In the genomic region with DNA sequence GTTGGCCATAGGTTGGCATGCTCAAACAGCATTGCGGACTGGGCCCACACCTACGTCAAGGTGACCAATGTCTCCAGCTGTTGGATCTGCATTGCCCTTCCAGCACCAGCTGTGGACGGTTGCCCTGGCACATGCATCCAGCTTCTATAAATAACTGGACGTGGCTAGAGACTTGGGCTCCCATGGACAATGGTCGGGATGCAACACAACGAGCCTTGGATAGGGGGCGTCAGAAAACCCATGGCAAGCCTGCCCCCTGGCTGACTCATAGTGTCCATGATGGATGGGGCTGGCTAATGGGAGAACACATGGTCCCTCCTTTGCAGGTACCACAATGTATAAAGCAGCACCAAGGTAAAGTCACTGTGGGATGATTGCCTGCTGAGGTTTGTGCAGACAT, we compare ENCODE assay signal across 17 cellular contexts.
DNase-seq lines count a peak whose midpoint lies in the region; ATAC-seq, FAIRE-seq and TF ChIP-seq lines count a peak whose summit lies in the region.
"Had no signal": no experiment of that assay in that cellular context is flagged by ENCODE, and none has a peak within 500 bp of the region (broad histone marks: within the 10 kb centered on the region; RNA-seq: fewer than 3 reads in every experiment).

No MANE protein-coding gene starts in this region.

- 80 to 89% methylated on average over 7 of the region's 7 CpGs for WGBS in heart right ventricle, 2 donors
- WGBS in mammary epithelial cell (ENCODE audit: low coverage, missing lambda C conversion rate) = 93% methylated on average over 4 of the region's 7 CpGs

- intact Hi-C loops in Right ventricle myocardium inferior (cut with DNase I) = no loop called here
- intact Hi-C loops in heart right ventricle (cut with DNase I) = no loop called here
- intact Hi-C loops in posterior vena cava (cut with DNase I) = no loop called here
- intact Hi-C loops in mammary epithelial cell (cut with micrococcal nuclease) = no loop called here

- DNase-seq in Right ventricle myocardium inferior (ENCODE audit: missing footprints) (peak; percentile 51), heart right ventricle (no peak), WTC11 (ENCODE audit: low spot score) (peak; percentile 20), posterior vena cava (ENCODE audit: low spot score) (no peak), COLO829 (ENCODE audit: low spot score) (no peak), GM12892 (ENCODE audit: insufficient read length) (no peak), mammary epithelial cell (no peak)
- DNase-seq: C1 segment of cervical spinal cord; CD4-positive, alpha-beta T cell; H7; IMR-90; KG1 had no signal

- H3K36me3 ChIP-seq in heart right ventricle (no peaks in the 10 kb centered on the region), mammary epithelial cell (ENCODE audit: insufficient read depth, low read length) (no peaks in the 10 kb centered on the region)

- no peaks in the 10 kb centered on the region for H4K20me1 ChIP-seq in mammary epithelial cell (ENCODE audit: insufficient read depth, low read length)

- no peak overlapping the region for H3K27ac Mint-ChIP-seq in WTC11
- H3K27ac Mint-ChIP-seq: B cell; CD4-positive, alpha-beta T cell had no signal

- H3K36me3 Mint-ChIP-seq in WTC11 = no peaks in the 10 kb centered on the region; the same call in 1 of the 2 replicates

- dilution Hi-C loops in mammary epithelial cell (cut with HindIII; ENCODE audit: low sequenced_read_pairs) = no loop called here

- no peaks in the 10 kb centered on the region for H3K27me3 Mint-ChIP-seq in WTC11 (ENCODE audit: low read depth)
- H3K27me3 Mint-ChIP-seq: B cell; CD4-positive, alpha-beta T cell had no signal

- ATAC-seq in Right ventricle myocardium inferior = no peak
- no peak for ATAC-seq in heart right ventricle
- peak; percentile 60; the same call in 1 of the 2 replicates for ATAC-seq in WTC11

- H3K9ac ChIP-seq in mammary epithelial cell (ENCODE audit: insufficient read depth, low read length) = no peak overlapping the region

- peaks cover 14% of the 10 kb centered on the region for H3K9me3 Mint-ChIP-seq in WTC11

- H3K4me3 ChIP-seq in heart right ventricle (no peak overlapping the region), iPS-18c (ENCODE audit: insufficient read depth, low read depth, low read length) (peak overlapping the region; percentile 9; the same call in 1 of the 2 replicates), mammary epithelial cell (replicated peaks in 1 of 3; ENCODE audit: insufficient read depth in 1 of 3, low read depth in 2 of 3, low read length in 3 of 3) (no peak overlapping the region)

- no peak for FAIRE-seq in GM12892 (lab: Jason Lieb, UNC)
- FAIRE-seq: A204.1, GM12891, GM19239 had no signal

- H3K27ac ChIP-seq in heart right ventricle (no peak overlapping the region), mammary epithelial cell (ENCODE audit: insufficient read depth, low read depth, low read length) (no peak overlapping the region)

- TF ChIP-seq CTCF in heart right ventricle (IDR thresholded peaks at IDR 0.05) = no peak
- TF ChIP-seq CTCF in WTC11 (IDR thresholded peaks at IDR 0.05) = no peak
- TF ChIP-seq CTCF in mammary epithelial cell (conservative IDR thresholded peaks at IDR 0.05 in 1 of 2, IDR thresholded peaks at IDR 0.05 in 1 of 2; ENCODE audit: extremely low read depth in 1 of 2, insufficient read depth in 1 of 2, low read depth in 1 of 2, low read length in 2 of 2) = no peak

- no peak overlapping the region for H3K4me2 ChIP-seq in mammary epithelial cell (ENCODE audit: insufficient read depth, low read depth, low read length)

- no peaks in the 10 kb centered on the region for H3K27me3 ChIP-seq in heart right ventricle
- no peaks in the 10 kb centered on the region for H3K27me3 ChIP-seq in mammary epithelial cell (ENCODE audit: insufficient read depth, low read length)

- no TSS peak for BruUV-seq in mammary epithelial cell (replicated peaks; lab: Mats Ljungman, UMichigan)

- H3K4me1 Mint-ChIP-seq in WTC11 = peaks cover 7% of the 10 kb centered on the region; the same call in 1 of the 2 replicates
- H3K4me1 Mint-ChIP-seq: B cell had no signal

- no peak for TF ChIP-seq POLR2A in GM12892 (IDR thresholded peaks at IDR 0.05; ENCODE audit: low read depth, low read length)

- no peak overlapping the region for H3K4me3 Mint-ChIP-seq in WTC11
- H3K4me3 Mint-ChIP-seq: B cell; CD4-positive, alpha-beta T cell had no signal

- POLR2A ChIA-PET in WTC11 (lab: Charles Lee) = no interaction called here

- CTCF ChIA-PET in WTC11 (lab: Charles Lee) (no interaction called here), mammary epithelial cell (lab: Charles Lee; ENCODE audit: low non-redundant PET) (no interaction called here)

- no peaks in the 10 kb centered on the region for H3K79me2 ChIP-seq in mammary epithelial cell (ENCODE audit: insufficient read depth, low read length)

- H2AFZ ChIP-seq in mammary epithelial cell (ENCODE audit: low read depth, low read length) = no peak overlapping the region

- H3K4me1 ChIP-seq in heart right ventricle (no peaks in the 10 kb centered on the region), mammary epithelial cell (ENCODE audit: insufficient read depth, low read length) (peaks cover 15% of the 10 kb centered on the region)

- in situ Hi-C loops in mammary epithelial cell (cut with MboI; ENCODE audit: low sequenced_read_pairs in 2 of 2) = no loop called here

- H3K9me3 ChIP-seq in heart right ventricle (no peaks in the 10 kb centered on the region), iPS-18c (ENCODE audit: control insufficient read depth, insufficient read depth, low read length) (no peaks in the 10 kb centered on the region), mammary epithelial cell (replicated peaks; ENCODE audit: insufficient read depth, low read length) (no peaks in the 10 kb centered on the region)

TF ChIP-seq in WTC11, 78 proteins besides CTCF, POLR2A, EP300 and RAD21:
- TF ChIP-seq NR1H2 (CRISPR knock-in tag; IDR thresholded peaks at IDR 0.05) (no peak), MXD4 (CRISPR knock-in tag; IDR thresholded peaks at IDR 0.05; ENCODE audit: borderline replicate concordance) (no peak), FOXP1 (CRISPR knock-in tag; IDR thresholded peaks at IDR 0.05; ENCODE audit: borderline replicate concordance) (no peak), SMAD4 (CRISPR knock-in tag; IDR thresholded peaks at IDR 0.05) (no peak), ARID4B (CRISPR knock-in tag; IDR thresholded peaks at IDR 0.05; ENCODE audit: borderline replicate concordance) (no peak), RELA (CRISPR knock-in tag; IDR thresholded peaks at IDR 0.05; ENCODE audit: borderline replicate concordance) (no peak), SMAD3 (CRISPR knock-in tag; IDR thresholded peaks at IDR 0.05; ENCODE audit: borderline replicate concordance) (no peak)

Comparison
In these comparisons a context has a peak if more than half of its experiments do, and no peak if none do; other contexts are left out.
1. DNase-seq: peak in Right ventricle myocardium inferior (single experiment) and WTC11 (single experiment); none in heart right ventricle (0 of 2), posterior vena cava (single experiment), COLO829 (single experiment), GM12892 (single experiment) and mammary epithelial cell (single experiment).